20 cellular contexts compared by ENCODE assay signal in the genomic region with DNA sequence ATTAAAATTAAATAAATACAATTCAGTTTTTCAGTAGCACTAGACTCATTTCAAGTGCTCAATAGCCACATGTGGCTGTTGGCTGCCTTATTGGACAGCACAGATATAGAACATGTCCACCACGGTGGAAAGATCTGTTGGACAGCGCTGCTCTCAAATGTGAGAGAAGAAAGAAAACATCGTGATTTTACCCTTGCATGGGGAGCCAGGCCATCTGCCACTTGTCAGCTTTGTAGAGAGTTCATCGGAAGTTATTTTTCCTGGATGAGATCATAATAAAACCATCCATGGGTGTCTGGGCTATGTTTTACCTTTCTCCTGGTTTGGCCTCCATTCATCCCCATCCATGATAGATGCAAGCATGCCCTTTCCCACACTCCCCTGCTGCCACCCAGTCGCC.
"Had no signal": no experiment of that assay in that cellular context is flagged by ENCODE, and none has a peak within 500 bp of the region (broad histone marks: within the 10 kb centered on the region; RNA-seq: fewer than 3 reads in every experiment).

No MANE protein-coding gene starts in this region.

- H3K27me3 ChIP-seq: MG63, Peyer's patch, SJSA1 had no signal

- H3K4me1 ChIP-seq: SJSA1 had no signal

- H3K4me3 ChIP-seq: MG63, Peyer's patch, SJSA1 had no signal

- H3K9me3 ChIP-seq: MG63, Peyer's patch had no signal

- ATAC-seq: activated CD8-positive, alpha-beta memory T cell treated with anti-CD3 and anti-CD28 coated beads, Interleukin-2, amount 10 ng/mL, durations not matched to agents 7 days and 5 days; activated T-helper 17 cell treated with anti-CD3 and anti-CD28 coated beads, Interleukin-2, amount 50 U/mL, for 72 hours; T-helper 17 cell had no signal

- H3K36me3 ChIP-seq: MG63, Peyer's patch, SJSA1 had no signal

- DNase-seq: activated B cell treated with CpG ODN at 0.5 μM for 24 hours; activated CD4-positive, alpha-beta T cell treated with anti-CD3 and anti-CD28 coated beads for 1 hour; activated CD4-positive, alpha-beta T cell treated with anti-CD3 and anti-CD28 coated beads, Interleukin-2, amount 10 ng/mL, durations not matched to agents 24 days and 14 days; activated CD4-positive, alpha-beta T cell treated with anti-CD3 and anti-CD28 coated beads, Interleukin-2, amount 50 U/mL, for 48 hours; activated CD8-positive, alpha-beta memory T cell treated with anti-CD3 and anti-CD28 coated beads, Interleukin-2, amount 10 ng/mL, durations not matched to agents 7 days and 5 days; activated gamma-delta T cell; activated naive CD4-positive, alpha-beta T cell treated with anti-CD3 and anti-CD28 coated beads for 36 hours; amygdala; MG63; MV-4-11; NCI-H1092 treated with DMSO at 0.1 percent for 48 hours; NCI-H1417 treated with DMSO at 0.1 percent for 48 hours; NCI-H187; NCI-H2081; Peyer's patch; Right ventricle myocardium superior; T-helper 17 cell; T-helper 9 cell had no signal
